16 cellular contexts compared by ENCODE assay signal in genomic region chr10:50514995-50515394, GRCh38.
DNase-seq lines count a peak whose midpoint lies in the region; ATAC-seq and TF ChIP-seq lines count a peak whose summit lies in the region.
"Had no signal": no experiment of that assay in that cellular context is flagged by ENCODE, and none has a peak within 500 bp of the region (broad histone marks: within the 10 kb centered on the region; RNA-seq: fewer than 3 reads in every experiment).

No MANE protein-coding gene starts in this region.

- no peaks in the 10 kb centered on the region for H3K27me3 Mint-ChIP-seq in CD4-positive, alpha-beta memory T cell
- H3K27me3 Mint-ChIP-seq in activated CD4-positive, alpha-beta memory T cell treated with anti-CD3 and anti-CD28 coated beads for 36 hours, result no peaks in the 10 kb centered on the region

- no peak overlapping the region for H3K9ac ChIP-seq in IMR-90 (ENCODE audit: low read depth, low read length)
- H3K9ac ChIP-seq: BLaER1 had no signal

- H3K4me3 ChIP-seq in CD4-positive, alpha-beta memory T cell (ENCODE audit: low read length in 2 of 2), result no peak overlapping the region
- H3K4me3 ChIP-seq in IMR-90 (ENCODE audit: insufficient read depth, low read depth, low read length) (no peak overlapping the region), epithelial cell of esophagus (ENCODE audit: low read length) (no peak overlapping the region), osteoblast (ENCODE audit: insufficient read depth, low read length) (no peak overlapping the region)
- H3K4me3 ChIP-seq: BLaER1, PC-9 had no signal

- peaks cover 8% of the 10 kb centered on the region for H3K9me1 ChIP-seq in IMR-90 (ENCODE audit: insufficient read depth, low read length)

- H4K8ac ChIP-seq in IMR-90 (ENCODE audit: low read depth in 2 of 2, low read length in 2 of 2), result no peak overlapping the region

- no peak overlapping the region; the same call in 1 of the 2 replicates for H2AK5ac ChIP-seq in IMR-90 (ENCODE audit: low read depth, low read length)

- H2BK5ac ChIP-seq in IMR-90 (ENCODE audit: low read depth, low read length, poor library complexity, severe bottlenecking), result no peak overlapping the region

- dilution Hi-C loops in IMR-90 (cut with HindIII; ENCODE audit: low sequenced_read_pairs, unreplicated experiment), result no loop called here

- H2BK15ac ChIP-seq in IMR-90 (ENCODE audit: low read depth, low read length), result no peak overlapping the region

- TF ChIP-seq CTCF in IMR-90 (conservative IDR thresholded peaks at IDR 0.05; ENCODE audit: low read depth, low read length) (no peak), epithelial cell of esophagus (IDR thresholded peaks at IDR 0.05; ENCODE audit: insufficient read depth, low read depth, low read length, missing control alignments) (no peak), osteoblast (IDR thresholded peaks at IDR 0.05; ENCODE audit: extremely low read depth, low read depth, low read length) (no peak)

- H3K9me3 ChIP-seq in CD4-positive, alpha-beta memory T cell (ENCODE audit: control insufficient read depth in 1 of 2, low read length in 2 of 2), result no peaks in the 10 kb centered on the region
- H3K9me3 ChIP-seq in IMR-90 (ENCODE audit: control insufficient read depth, insufficient read depth, low read length) (no peaks in the 10 kb centered on the region), osteoblast (ENCODE audit: low read depth, low read length) (no peaks in the 10 kb centered on the region)
- H3K9me3 ChIP-seq: BLaER1 had no signal

- no TSS peak for BruUV-seq in IMR-90 (replicated peaks; lab: Mats Ljungman, UMichigan)

- H3K36me3 Mint-ChIP-seq in CD4-positive, alpha-beta memory T cell, result peaks cover 22 to 23% of the 10 kb centered on the region in 2 donors
- H3K36me3 Mint-ChIP-seq in activated CD4-positive, alpha-beta memory T cell treated with anti-CD3 and anti-CD28 coated beads for 36 hours, result peaks cover 17% of the 10 kb centered on the region

- H2AK9ac ChIP-seq in IMR-90 (replicated peaks; ENCODE audit: low read depth, low read length, poor library complexity), result no peak overlapping the region

- no peaks in the 10 kb centered on the region for H3K36me3 ChIP-seq in CD4-positive, alpha-beta memory T cell (ENCODE audit: insufficient read depth, low read length)
- H3K36me3 ChIP-seq in IMR-90 (ENCODE audit: control insufficient read depth, insufficient read depth, low read length) (peaks cover 3% of the 10 kb centered on the region; the same call in 1 of the 2 replicates), osteoblast (ENCODE audit: insufficient read depth, low read length) (no peaks in the 10 kb centered on the region)
- H3K36me3 ChIP-seq: BLaER1 had no signal

- H4K20me1 ChIP-seq in IMR-90 (ENCODE audit: insufficient read depth, low read length) (peaks cover 11% of the 10 kb centered on the region), osteoblast (ENCODE audit: insufficient read depth, low read length) (peaks cover 11% of the 10 kb centered on the region)
- H4K20me1 ChIP-seq: BLaER1 had no signal

- intact Hi-C loops in CD4-positive, alpha-beta memory T cell (cut with micrococcal nuclease), result no loop called here
- intact Hi-C loops in IMR-90 (cut with micrococcal nuclease), result loop anchor here (5.0 kb wide), 1 partner anchor 107 kb away; the partner anchor contains the start of gene SGMS1
- intact Hi-C loops in activated CD4-positive, alpha-beta memory T cell treated with anti-CD3 and anti-CD28 coated beads for 36 hours (cut with micrococcal nuclease), result no loop called here

- CTCF ChIA-PET in CD4-positive, alpha-beta memory T cell (lab: Charles Lee; ENCODE audit: partially characterized antibody), result no interaction called here
- CTCF ChIA-PET in IMR-90 (lab: Yijun Ruan, JAX), result no interaction called here
- CTCF ChIA-PET in activated CD4-positive, alpha-beta memory T cell treated with anti-CD3 and anti-CD28 coated beads for 36 hours (lab: Charles Lee), result interaction anchor here (1.1 kb wide), 1 partner anchor 24 kb away, joined by 3 read pairs; no protein-coding TSS in a partner anchor

- TF ChIP-seq RAD21 in IMR-90 (IDR thresholded peaks at IDR 0.05; ENCODE audit: low read length), result no peak

- peaks cover 0 to 28% of the 10 kb centered on the region in 2 experiments; a peak in 2 of 4 replicates for H3K79me1 ChIP-seq in IMR-90 (ENCODE audit: low read depth in 1 of 2, low read length in 2 of 2)

- H3K18ac ChIP-seq in IMR-90 (ENCODE audit: low read depth, low read length), result no peak overlapping the region

- POLR2A ChIA-PET in CD4-positive, alpha-beta memory T cell (lab: Charles Lee; ENCODE audit: partially characterized antibody), result interaction anchor here (0.8 kb wide), 1 partner anchor 107 kb away, joined by 3 read pairs; no protein-coding TSS in a partner anchor
- POLR2A ChIA-PET in IMR-90 (lab: Charles Lee; ENCODE audit: unreplicated experiment), result no interaction called here
- POLR2A ChIA-PET in activated CD4-positive, alpha-beta memory T cell treated with anti-CD3 and anti-CD28 coated beads for 36 hours (lab: Charles Lee), result no interaction called here

- WGBS in IMR-90 (ENCODE audit: extremely low coverage in 2 of 2, insufficient read length in 1 of 2), 2 experiments, result 100% methylated on average over 1 of the region's 2 CpGs; no CpG with 5 or more reads in 1 of the 2 experiments

- peaks cover 38% of the 10 kb centered on the region for H3K4me1 ChIP-seq in CD4-positive, alpha-beta memory T cell (ENCODE audit: insufficient read depth, low read length)
- H3K4me1 ChIP-seq in IMR-90 (ENCODE audit: control insufficient read depth, insufficient read depth, low read length), result peaks cover 12% of the 10 kb centered on the region
- H3K4me1 ChIP-seq in osteoblast (ENCODE audit: insufficient read depth, low read length), result peaks cover 12% of the 10 kb centered on the region

- H3K4me1 Mint-ChIP-seq in CD4-positive, alpha-beta memory T cell, result peaks cover 45 to 71% (median 61%) of the 10 kb centered on the region in 4 donors
- H3K4me1 Mint-ChIP-seq in activated CD4-positive, alpha-beta memory T cell treated with anti-CD3 and anti-CD28 coated beads for 36 hours (ENCODE audit: low read depth), result peaks cover 53% of the 10 kb centered on the region

- no peak overlapping the region for H3K27ac ChIP-seq in CD4-positive, alpha-beta memory T cell (ENCODE audit: low read depth, low read length)
- no peak overlapping the region for H3K27ac ChIP-seq in IMR-90 (ENCODE audit: insufficient read depth, low read length)
- no peak overlapping the region for H3K27ac ChIP-seq in osteoblast (ENCODE audit: low read depth, low read length)
- H3K27ac ChIP-seq: BLaER1, PC-9 had no signal

- peak overlapping the region in 6 of 7 donors; percentile 8 to 84 (median 42) for H3K27ac Mint-ChIP-seq in CD4-positive, alpha-beta memory T cell
- H3K27ac Mint-ChIP-seq in activated CD4-positive, alpha-beta memory T cell treated with anti-CD3 and anti-CD28 coated beads for 36 hours, result no peak overlapping the region

- H3K23ac ChIP-seq in IMR-90 (ENCODE audit: low read depth, low read length), result 0 out of 2 replicates have a peak overlapping the region, but pooled peaks have one; percentile 24

- H3K9me3 Mint-ChIP-seq in CD4-positive, alpha-beta memory T cell, result no peaks in the 10 kb centered on the region
- no peaks in the 10 kb centered on the region for H3K9me3 Mint-ChIP-seq in activated CD4-positive, alpha-beta memory T cell treated with anti-CD3 and anti-CD28 coated beads for 36 hours

- H2AFZ ChIP-seq in IMR-90 (replicated peaks; ENCODE audit: low read length, poor library complexity) (no peak overlapping the region), osteoblast (ENCODE audit: low read length) (no peak overlapping the region)
- H2AFZ ChIP-seq: PC-9 had no signal

- H3K56ac ChIP-seq in IMR-90 (ENCODE audit: extremely low read depth, insufficient read depth, low read length), result no peak overlapping the region

- peaks cover 2% of the 10 kb centered on the region for H3K79me2 ChIP-seq in osteoblast (ENCODE audit: insufficient read depth, low read length)

- no peaks in the 10 kb centered on the region for H3K27me3 ChIP-seq in CD4-positive, alpha-beta memory T cell (ENCODE audit: insufficient read depth, low read length)
- H3K27me3 ChIP-seq in IMR-90 (ENCODE audit: control insufficient read depth, insufficient read depth, low read length) (no peaks in the 10 kb centered on the region), osteoblast (ENCODE audit: insufficient read depth, low read length) (no peaks in the 10 kb centered on the region)
- H3K27me3 ChIP-seq: BLaER1 had no signal

- no peak overlapping the region for H4K5ac ChIP-seq in IMR-90 (ENCODE audit: low read depth, low read length)

- no peak overlapping the region for H4K91ac ChIP-seq in IMR-90 (ENCODE audit: insufficient read depth, low read depth, low read length)

- H3K14ac ChIP-seq in IMR-90 (replicated peaks; ENCODE audit: low read depth, low read length), result no peak overlapping the region

- H3K4ac ChIP-seq in IMR-90 (ENCODE audit: low read depth, low read length), result no peak overlapping the region

- H3K4me2 ChIP-seq in IMR-90 (ENCODE audit: low read depth, low read length) (no peak overlapping the region), osteoblast (ENCODE audit: insufficient read depth, low read length) (no peak overlapping the region)
- H3K4me2 ChIP-seq: BLaER1, PC-9 had no signal

- no peak for DNase-seq in CD4-positive, alpha-beta memory T cell
- DNase-seq in IMR-90 (no peak), epithelial cell of esophagus (ENCODE audit: low read depth) (peak; percentile 46), osteoblast (ENCODE audit: insufficient read length, low spot score, missing footprints) (peak; percentile 25), NCI-H2227 treated with DMSO at 0.1 percent for 48 hours (lab: John Stamatoyannopoulos, UW) (no peak), NCI-H1105 (lab: John Stamatoyannopoulos, UW) (no peak)
- no peak for DNase-seq in activated CD4-positive, alpha-beta memory T cell treated with anti-CD3 and anti-CD28 coated beads for 36 hours
- DNase-seq: DMS53, KBM-7, NCI-H1048, NCI-H1694 treated with DMSO at 0.1 percent for 48 hours, NCI-H446, NCI-H748 treated with DMSO at 0.1 percent for 48 hours, PC-9 had no signal

- H2BK20ac ChIP-seq in IMR-90 (ENCODE audit: low read depth, low read length), result no peak overlapping the region

- no peak for ATAC-seq in IMR-90 (ENCODE audit: low read depth)
- ATAC-seq: HCT116 had no signal

- no peak for TF ChIP-seq POLR2A in IMR-90 (IDR thresholded peaks at IDR 0.05; ENCODE audit: low read depth, low read length)

- in situ Hi-C loops in IMR-90 (cut with MboI; ENCODE audit: low sequenced_read_pairs), result no loop called here

- H2BK120ac ChIP-seq in IMR-90 (ENCODE audit: low read depth, low read length), result no peak overlapping the region

- no peak overlapping the region for H3K4me3 Mint-ChIP-seq in CD4-positive, alpha-beta memory T cell
- H3K4me3 Mint-ChIP-seq in activated CD4-positive, alpha-beta memory T cell treated with anti-CD3 and anti-CD28 coated beads for 36 hours, result no peak overlapping the region

TF ChIP-seq in IMR-90, 13 proteins besides CTCF, POLR2A, EP300 and RAD21 (continues in another document):
- TF ChIP-seq RCOR1 (IDR thresholded peaks at IDR 0.05; ENCODE audit: insufficient replicate concordance, low read length), result no peak
- TF ChIP-seq MAFK (IDR thresholded peaks at IDR 0.05; ENCODE audit: low read depth, low read length), result no peak
- no peak for TF ChIP-seq CHD1 (IDR thresholded peaks at IDR 0.05; ENCODE audit: low read depth, low read length)
- no peak for TF ChIP-seq NFE2L2 (IDR thresholded peaks at IDR 0.05; ENCODE audit: low read depth, low read length)
- no peak for TF ChIP-seq RFX5 (IDR thresholded peaks at IDR 0.05; ENCODE audit: low read depth, low read length)

Comparison
In these comparisons a context has a peak if more than half of its experiments do, and no peak if none do; other contexts are left out.
1. DNase-seq: peak in epithelial cell of esophagus (single experiment) and osteoblast (single experiment); none in CD4-positive, alpha-beta memory T cell (0 of 5), IMR-90 (single experiment), NCI-H2227 treated with DMSO at 0.1 percent for 48 hours (single experiment), activated CD4-positive, alpha-beta memory T cell treated with anti-CD3 and anti-CD28 coated beads for 36 hours (single experiment) and NCI-H1105 (single experiment).